In genomic region chr11:11993814-11994213, GRCh38 we compare ENCODE assay signal across 10 cellular contexts. TPM values are rescaled to one million over a fixed set of nuclear protein-coding genes. Genes with fewer than 3 reads are reported as not detected.
DNase-seq lines count a peak whose midpoint lies in the region; ATAC-seq, FAIRE-seq and TF ChIP-seq lines count a peak whose summit lies in the region.
"Had no signal": no experiment of that assay in that cellular context is flagged by ENCODE, and none has a peak within 500 bp of the region (broad histone marks: within the 10 kb centered on the region; RNA-seq: fewer than 3 reads in every experiment).

No MANE protein-coding gene starts in this region.

- H3K27ac ChIP-seq in thyroid gland, result no peak overlapping the region

- ATAC-seq in T-cell (replicated peaks in 1 of 4) (no peak), HG02852 (IDR thresholded peaks at IDR 0.05; ENCODE audit: unreplicated experiment) (no peak)

- FAIRE-seq in GM19239 (lab: Jason Lieb, UNC), result no peak

- H3K4me1 ChIP-seq in BE2C (peaks cover 29% of the 10 kb centered on the region), thyroid gland (peaks cover 5% of the 10 kb centered on the region in 2 donors)

- H3K4me3 Mint-ChIP-seq in T-cell, result no peak overlapping the region
- H3K4me3 Mint-ChIP-seq: activated B cell treated with CpG ODN at 0.5 μM for 24 hours had no signal

- CTCF ChIA-PET in T-cell (lab: Charles Lee), result no interaction called here

- H3K27me3 ChIP-seq in BE2C, result no peaks in the 10 kb centered on the region
- H3K27me3 ChIP-seq in thyroid gland, result no peaks in the 10 kb centered on the region

- TF ChIP-seq CTCF in BE2C (IDR thresholded peaks at IDR 0.05; ENCODE audit: low read depth, low read length) (no peak), thyroid gland (IDR thresholded peaks at IDR 0.05) (no peak)

- H3K4me3 ChIP-seq in BE2C (ENCODE audit: low read depth, low read length) (no peak overlapping the region), thyroid gland (replicated peaks in 1 of 3) (no peak overlapping the region)

- 76 to 79% methylated on average over 8 of the region's 8 CpGs for WGBS in thyroid gland, 2 donors

- H3K36me3 ChIP-seq in BE2C, result no peaks in the 10 kb centered on the region
- no peaks in the 10 kb centered on the region for H3K36me3 ChIP-seq in thyroid gland

- H3K27ac Mint-ChIP-seq in T-cell, result peak overlapping the region in 1 of 2 donors; percentile 55
- H3K27ac Mint-ChIP-seq: activated B cell treated with CpG ODN at 0.5 μM for 24 hours had no signal

- no peaks in the 10 kb centered on the region for H3K36me3 Mint-ChIP-seq in T-cell

- TF ChIP-seq POLR2A in thyroid gland (IDR thresholded peaks at IDR 0.05), result no peak

- H3K4me1 Mint-ChIP-seq in T-cell, result peaks cover 14 to 20% (median 15%) of the 10 kb centered on the region in 3 donors

- intact Hi-C loops in thyroid gland (cut with DNase I), result no loop called here

- peaks cover 15 to 25% of the 10 kb centered on the region in 2 donors for H3K27me3 Mint-ChIP-seq in T-cell

- DNase-seq in BE2C (peak; percentile 77), RPMI7951 (ENCODE audit: low read depth) (peak; percentile 96), fibroblast of gingiva (ENCODE audit: low read depth) (peak; percentile 69), myocyte (ENCODE audit: low read depth) (peak; percentile 81), GM19239 (ENCODE audit: insufficient read length, low spot score) (no peak), T-cell (no peak), thyroid gland (no peak)
- DNase-seq: activated B cell treated with CpG ODN at 0.5 μM for 24 hours, Karpas-422 had no signal

- POLR2A ChIA-PET in T-cell (lab: Charles Lee), result no interaction called here

- no peaks in the 10 kb centered on the region for H3K9me3 Mint-ChIP-seq in T-cell
- H3K9me3 Mint-ChIP-seq: activated B cell treated with CpG ODN at 0.5 μM for 24 hours had no signal

- H3K9me3 ChIP-seq in BE2C (no peaks in the 10 kb centered on the region), thyroid gland (no peaks in the 10 kb centered on the region)

RNA-seq across cellular contexts. Expression of gene DKK3, which starts 14.6 kb away (rescaled TPM):
- polyA plus RNA-seq in BE2C (2012; ENCODE audit: insufficient read depth, insufficient read length, low read depth), result 28.2 TPM
- 271 and 303 TPM in 2 replicates for total RNA-seq in RPMI7951 (2014; rRNA removed; shearing (Covaris generic))
- total RNA-seq in myocyte (234 and 270 TPM in 2 replicates), T-cell (1 to 10 TPM; 1.5 to 8.1 (median 2.7) TPM), thyroid gland (10 to 100 TPM; 15.1 to 72.0 (median 27.3) TPM)
- polyA plus RNA-seq in myocyte (2012), result 665 TPM
- total RNA-seq: activated B cell treated with CpG ODN at 0.5 μM for 24 hours had no signal

Comparison
In these comparisons a context has a peak if more than half of its experiments do, and no peak if none do; other contexts are left out.
1. DNase-seq: peak in BE2C (single experiment), RPMI7951 (single experiment), fibroblast of gingiva (single experiment) and myocyte (single experiment); none in GM19239 (single experiment), T-cell (0 of 34) and thyroid gland (0 of 2).